Comparison of ENCODE assay signal across 11 cellular contexts in genomic region chr11:57031541-57031940, GRCh38. TPM values are rescaled to one million over a fixed set of nuclear protein-coding genes. Genes with fewer than 3 reads are reported as not detected.
"Had no signal": no experiment of that assay in that cellular context is flagged by ENCODE, and none has a peak within 500 bp of the region (broad histone marks: within the 10 kb centered on the region; RNA-seq: fewer than 3 reads in every experiment).

No MANE protein-coding gene starts in this region.

- ATAC-seq: GM23338, HCT116 had no signal

- H3K27ac ChIP-seq: GM23248 had no signal

- H3K4me1 ChIP-seq: HAP-1 had no signal

- H3K9ac ChIP-seq: GM23248 had no signal

- DNase-seq: GM23248, GOT3, H7, H9, HCEC 1CT, HFFc6 had no signal

- H3K9me3 ChIP-seq: HAP-1 had no signal

- H3K4me3 ChIP-seq: GM23248, GM23338, HAP-1 had no signal

- H3K36me3 ChIP-seq: HAP-1 had no signal

RNA-seq across cellular contexts. Expression of gene OR5AK2, which starts 42.8 kb away (rescaled TPM):
- total RNA-seq: GM23248, GM23338, H1, H4, H7, H9, HFFc6 had no signal
- polyA plus RNA-seq: GM23248, GM23338, H1 had no signal
